1 cellular context compared by ENCODE assay signal in genomic region chr3:104257486-104257885, GRCh38.
TF ChIP-seq lines count a peak whose summit lies in the region.

No MANE protein-coding gene starts in this region.

TF ChIP-seq in GM23338, 12 proteins besides CTCF, POLR2A, EP300 and RAD21:
- TF ChIP-seq ZNF462 (CRISPR knock-in tag; IDR thresholded peaks at IDR 0.05) = no peak
- TF ChIP-seq POLR2AphosphoS5 (IDR thresholded peaks at IDR 0.05; ENCODE audit: low read depth) = no peak
- no peak for TF ChIP-seq ETS1 (IDR thresholded peaks at IDR 0.05)
- no peak for TF ChIP-seq EZH2 (IDR thresholded peaks at IDR 0.05; ENCODE audit: low read depth, unreplicated experiment)
- no peak for TF ChIP-seq CREB1 (CRISPR knock-in tag; IDR thresholded peaks at IDR 0.05; ENCODE audit: low read depth)
